1 cellular context compared by ENCODE assay signal in the genomic region with DNA sequence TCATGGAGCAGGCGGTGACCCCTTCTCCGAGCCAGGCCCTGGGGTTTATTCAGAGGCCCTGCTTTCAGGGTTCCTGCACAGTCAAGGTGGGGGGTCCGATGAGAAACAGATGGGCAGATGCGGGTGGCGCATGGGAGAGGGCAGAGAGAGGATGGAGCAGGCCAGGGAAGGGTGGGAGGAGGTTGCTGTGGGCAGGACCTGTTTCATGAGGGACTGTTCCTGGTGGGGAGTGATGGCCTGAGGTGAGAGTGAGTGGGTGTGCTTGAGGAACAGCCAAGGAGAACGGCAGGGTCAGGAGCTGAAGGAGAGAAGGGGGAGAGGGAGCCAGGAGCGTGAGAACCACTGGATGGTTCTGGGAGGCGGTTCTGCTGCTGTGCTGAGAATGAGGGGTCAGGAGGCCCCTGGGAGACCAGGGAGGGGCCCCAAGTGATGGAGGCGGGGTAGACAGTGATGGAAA.
TF ChIP-seq lines count a peak whose summit lies in the region.

No MANE protein-coding gene starts in this region.

TF ChIP-seq in WTC11, 78 proteins besides CTCF, POLR2A, EP300 and RAD21 (continued from another document):
- TF ChIP-seq, protein P1, sequence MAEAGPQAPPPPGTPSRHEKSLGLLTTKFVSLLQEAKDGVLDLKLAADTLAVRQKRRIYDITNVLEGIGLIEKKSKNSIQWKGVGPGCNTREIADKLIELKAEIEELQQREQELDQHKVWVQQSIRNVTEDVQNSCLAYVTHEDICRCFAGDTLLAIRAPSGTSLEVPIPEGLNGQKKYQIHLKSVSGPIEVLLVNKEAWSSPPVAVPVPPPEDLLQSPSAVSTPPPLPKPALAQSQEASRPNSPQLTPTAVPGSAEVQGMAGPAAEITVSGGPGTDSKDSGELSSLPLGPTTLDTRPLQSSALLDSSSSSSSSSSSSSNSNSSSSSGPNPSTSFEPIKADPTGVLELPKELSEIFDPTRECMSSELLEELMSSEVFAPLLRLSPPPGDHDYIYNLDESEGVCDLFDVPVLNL (CRISPR knock-in tag; IDR thresholded peaks at IDR 0.05; ENCODE audit: borderline replicate concordance, low read depth): no peak
- no peak for TF ChIP-seq CBFB (CRISPR knock-in tag; IDR thresholded peaks at IDR 0.05; ENCODE audit: low read depth)
- TF ChIP-seq ZBTB21 (CRISPR knock-in tag; IDR thresholded peaks at IDR 0.05; ENCODE audit: borderline replicate concordance): no peak
- TF ChIP-seq, protein P2, sequence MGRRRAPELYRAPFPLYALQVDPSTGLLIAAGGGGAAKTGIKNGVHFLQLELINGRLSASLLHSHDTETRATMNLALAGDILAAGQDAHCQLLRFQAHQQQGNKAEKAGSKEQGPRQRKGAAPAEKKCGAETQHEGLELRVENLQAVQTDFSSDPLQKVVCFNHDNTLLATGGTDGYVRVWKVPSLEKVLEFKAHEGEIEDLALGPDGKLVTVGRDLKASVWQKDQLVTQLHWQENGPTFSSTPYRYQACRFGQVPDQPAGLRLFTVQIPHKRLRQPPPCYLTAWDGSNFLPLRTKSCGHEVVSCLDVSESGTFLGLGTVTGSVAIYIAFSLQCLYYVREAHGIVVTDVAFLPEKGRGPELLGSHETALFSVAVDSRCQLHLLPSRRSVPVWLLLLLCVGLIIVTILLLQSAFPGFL (CRISPR knock-in tag; IDR thresholded peaks at IDR 0.05; ENCODE audit: borderline replicate concordance): no peak
- no peak for TF ChIP-seq ZNF671 (CRISPR knock-in tag; IDR thresholded peaks at IDR 0.05)
- no peak for TF ChIP-seq NFATC4 (CRISPR knock-in tag; IDR thresholded peaks at IDR 0.05)
- TF ChIP-seq, protein P3, sequence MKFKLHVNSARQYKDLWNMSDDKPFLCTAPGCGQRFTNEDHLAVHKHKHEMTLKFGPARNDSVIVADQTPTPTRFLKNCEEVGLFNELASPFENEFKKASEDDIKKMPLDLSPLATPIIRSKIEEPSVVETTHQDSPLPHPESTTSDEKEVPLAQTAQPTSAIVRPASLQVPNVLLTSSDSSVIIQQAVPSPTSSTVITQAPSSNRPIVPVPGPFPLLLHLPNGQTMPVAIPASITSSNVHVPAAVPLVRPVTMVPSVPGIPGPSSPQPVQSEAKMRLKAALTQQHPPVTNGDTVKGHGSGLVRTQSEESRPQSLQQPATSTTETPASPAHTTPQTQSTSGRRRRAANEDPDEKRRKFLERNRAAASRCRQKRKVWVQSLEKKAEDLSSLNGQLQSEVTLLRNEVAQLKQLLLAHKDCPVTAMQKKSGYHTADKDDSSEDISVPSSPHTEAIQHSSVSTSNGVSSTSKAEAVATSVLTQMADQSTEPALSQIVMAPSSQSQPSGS (CRISPR knock-in tag; IDR thresholded peaks at IDR 0.05; ENCODE audit: borderline replicate concordance, low read depth): no peak
- TF ChIP-seq ATF1 (CRISPR knock-in tag; IDR thresholded peaks at IDR 0.05): no peak
- TF ChIP-seq, protein P4, sequence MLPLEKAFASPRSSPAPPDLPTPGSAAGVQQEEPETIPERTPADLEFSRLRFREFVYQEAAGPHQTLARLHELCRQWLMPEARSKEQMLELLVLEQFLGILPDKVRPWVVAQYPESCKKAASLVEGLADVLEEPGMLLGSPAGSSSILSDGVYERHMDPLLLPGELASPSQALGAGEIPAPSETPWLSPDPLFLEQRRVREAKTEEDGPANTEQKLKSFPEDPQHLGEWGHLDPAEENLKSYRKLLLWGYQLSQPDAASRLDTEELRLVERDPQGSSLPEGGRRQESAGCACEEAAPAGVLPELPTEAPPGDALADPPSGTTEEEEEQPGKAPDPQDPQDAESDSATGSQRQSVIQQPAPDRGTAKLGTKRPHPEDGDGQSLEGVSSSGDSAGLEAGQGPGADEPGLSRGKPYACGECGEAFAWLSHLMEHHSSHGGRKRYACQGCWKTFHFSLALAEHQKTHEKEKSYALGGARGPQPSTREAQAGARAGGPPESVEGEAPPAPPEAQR (CRISPR knock-in tag; IDR thresholded peaks at IDR 0.05): no peak
- TF ChIP-seq, protein P5, sequence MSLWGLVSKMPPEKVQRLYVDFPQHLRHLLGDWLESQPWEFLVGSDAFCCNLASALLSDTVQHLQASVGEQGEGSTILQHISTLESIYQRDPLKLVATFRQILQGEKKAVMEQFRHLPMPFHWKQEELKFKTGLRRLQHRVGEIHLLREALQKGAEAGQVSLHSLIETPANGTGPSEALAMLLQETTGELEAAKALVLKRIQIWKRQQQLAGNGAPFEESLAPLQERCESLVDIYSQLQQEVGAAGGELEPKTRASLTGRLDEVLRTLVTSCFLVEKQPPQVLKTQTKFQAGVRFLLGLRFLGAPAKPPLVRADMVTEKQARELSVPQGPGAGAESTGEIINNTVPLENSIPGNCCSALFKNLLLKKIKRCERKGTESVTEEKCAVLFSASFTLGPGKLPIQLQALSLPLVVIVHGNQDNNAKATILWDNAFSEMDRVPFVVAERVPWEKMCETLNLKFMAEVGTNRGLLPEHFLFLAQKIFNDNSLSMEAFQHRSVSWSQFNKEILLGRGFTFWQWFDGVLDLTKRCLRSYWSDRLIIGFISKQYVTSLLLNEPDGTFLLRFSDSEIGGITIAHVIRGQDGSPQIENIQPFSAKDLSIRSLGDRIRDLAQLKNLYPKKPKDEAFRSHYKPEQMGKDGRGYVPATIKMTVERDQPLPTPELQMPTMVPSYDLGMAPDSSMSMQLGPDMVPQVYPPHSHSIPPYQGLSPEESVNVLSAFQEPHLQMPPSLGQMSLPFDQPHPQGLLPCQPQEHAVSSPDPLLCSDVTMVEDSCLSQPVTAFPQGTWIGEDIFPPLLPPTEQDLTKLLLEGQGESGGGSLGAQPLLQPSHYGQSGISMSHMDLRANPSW (CRISPR knock-in tag; conservative IDR thresholded peaks at IDR 0.05; ENCODE audit: low read depth): no peak
- TF ChIP-seq GABPB1 (CRISPR knock-in tag; IDR thresholded peaks at IDR 0.05): no peak
- no peak for TF ChIP-seq ZNF423 (CRISPR knock-in tag; IDR thresholded peaks at IDR 0.05)
- TF ChIP-seq MXD4 (CRISPR knock-in tag; IDR thresholded peaks at IDR 0.05; ENCODE audit: borderline replicate concordance): no peak
- TF ChIP-seq, protein P6, sequence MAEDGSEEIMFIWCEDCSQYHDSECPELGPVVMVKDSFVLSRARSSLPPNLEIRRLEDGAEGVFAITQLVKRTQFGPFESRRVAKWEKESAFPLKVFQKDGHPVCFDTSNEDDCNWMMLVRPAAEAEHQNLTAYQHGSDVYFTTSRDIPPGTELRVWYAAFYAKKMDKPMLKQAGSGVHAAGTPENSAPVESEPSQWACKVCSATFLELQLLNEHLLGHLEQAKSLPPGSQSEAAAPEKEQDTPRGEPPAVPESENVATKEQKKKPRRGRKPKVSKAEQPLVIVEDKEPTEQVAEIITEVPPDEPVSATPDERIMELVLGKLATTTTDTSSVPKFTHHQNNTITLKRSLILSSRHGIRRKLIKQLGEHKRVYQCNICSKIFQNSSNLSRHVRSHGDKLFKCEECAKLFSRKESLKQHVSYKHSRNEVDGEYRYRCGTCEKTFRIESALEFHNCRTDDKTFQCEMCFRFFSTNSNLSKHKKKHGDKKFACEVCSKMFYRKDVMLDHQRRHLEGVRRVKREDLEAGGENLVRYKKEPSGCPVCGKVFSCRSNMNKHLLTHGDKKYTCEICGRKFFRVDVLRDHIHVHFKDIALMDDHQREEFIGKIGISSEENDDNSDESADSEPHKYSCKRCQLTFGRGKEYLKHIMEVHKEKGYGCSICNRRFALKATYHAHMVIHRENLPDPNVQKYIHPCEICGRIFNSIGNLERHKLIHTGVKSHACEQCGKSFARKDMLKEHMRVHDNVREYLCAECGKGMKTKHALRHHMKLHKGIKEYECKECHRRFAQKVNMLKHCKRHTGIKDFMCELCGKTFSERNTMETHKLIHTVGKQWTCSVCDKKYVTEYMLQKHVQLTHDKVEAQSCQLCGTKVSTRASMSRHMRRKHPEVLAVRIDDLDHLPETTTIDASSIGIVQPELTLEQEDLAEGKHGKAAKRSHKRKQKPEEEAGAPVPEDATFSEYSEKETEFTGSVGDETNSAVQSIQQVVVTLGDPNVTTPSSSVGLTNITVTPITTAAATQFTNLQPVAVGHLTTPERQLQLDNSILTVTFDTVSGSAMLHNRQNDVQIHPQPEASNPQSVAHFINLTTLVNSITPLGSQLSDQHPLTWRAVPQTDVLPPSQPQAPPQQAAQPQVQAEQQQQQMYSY (CRISPR knock-in tag; IDR thresholded peaks at IDR 0.05): no peak
